ENCODE assay signal across 18 cellular contexts in the genomic region with DNA sequence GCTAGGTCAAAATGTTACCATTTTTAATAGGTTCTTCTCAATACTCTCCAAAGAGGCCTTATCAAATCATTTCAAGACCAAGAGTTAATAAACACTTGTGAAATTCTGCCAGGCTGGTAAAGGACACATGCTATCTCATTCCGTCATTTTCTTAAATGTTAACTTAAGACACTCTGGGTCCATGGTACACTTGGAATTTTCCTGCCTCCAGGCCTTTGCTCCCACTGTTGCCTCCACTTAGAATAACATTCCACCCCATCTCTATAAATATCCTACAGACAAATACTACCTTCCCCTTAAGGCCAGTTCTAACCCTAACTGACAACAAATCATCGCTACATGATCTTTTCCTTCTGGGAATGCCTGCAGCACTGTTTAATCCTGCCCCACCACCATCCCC. TPM values are rescaled to one million over a fixed set of nuclear protein-coding genes. Genes with fewer than 3 reads are reported as not detected.
DNase-seq lines count a peak whose midpoint lies in the region; ATAC-seq and TF ChIP-seq lines count a peak whose summit lies in the region.
"Had no signal": no experiment of that assay in that cellular context is flagged by ENCODE, and none has a peak within 500 bp of the region (broad histone marks: within the 10 kb centered on the region; RNA-seq: fewer than 3 reads in every experiment).

No MANE protein-coding gene starts in this region.

- H3K36me3 Mint-ChIP-seq in osteocyte (ENCODE audit: unreplicated experiment), result no peaks in the 10 kb centered on the region
- no peaks in the 10 kb centered on the region for H3K36me3 Mint-ChIP-seq in activated naive CD8-positive, alpha-beta T cell treated with anti-CD3 and anti-CD28 coated beads, Interleukin-2, amount 50 U/mL, for 24 hours (ENCODE audit: low read depth)

- no peak overlapping the region for H3K4me3 ChIP-seq in fibroblast of villous mesenchyme (ENCODE audit: low read depth, low read length)
- H3K4me3 ChIP-seq: K562, MG63, PC-9 had no signal

- no peaks in the 10 kb centered on the region for H3K27me3 Mint-ChIP-seq in osteocyte (ENCODE audit: unreplicated experiment)
- H3K27me3 Mint-ChIP-seq in activated naive CD8-positive, alpha-beta T cell treated with anti-CD3 and anti-CD28 coated beads, Interleukin-2, amount 50 U/mL, for 24 hours, result no peaks in the 10 kb centered on the region

- TF ChIP-seq CTCF in fibroblast of villous mesenchyme (IDR thresholded peaks at IDR 0.05; ENCODE audit: insufficient read depth, low read depth, low read length) (no peak), osteocyte (IDR thresholded peaks at IDR 0.05) (no peak)

- H3K9me3 Mint-ChIP-seq in osteocyte (ENCODE audit: unreplicated experiment), result no peaks in the 10 kb centered on the region
- no peaks in the 10 kb centered on the region for H3K9me3 Mint-ChIP-seq in activated naive CD8-positive, alpha-beta T cell treated with anti-CD3 and anti-CD28 coated beads, Interleukin-2, amount 50 U/mL, for 24 hours

- peak overlapping the region; percentile 64 for H3K27ac Mint-ChIP-seq in osteocyte (ENCODE audit: unreplicated experiment)
- no peak overlapping the region for H3K27ac Mint-ChIP-seq in activated naive CD8-positive, alpha-beta T cell treated with anti-CD3 and anti-CD28 coated beads, Interleukin-2, amount 50 U/mL, for 24 hours

- DNase-seq in left ventricle myocardium superior (no peak), cardiac septum (ENCODE audit: low spot score) (no peak), fibroblast of villous mesenchyme (ENCODE audit: low read depth) (peak; percentile 21), osteocyte (ENCODE audit: extremely low spot score, unreplicated experiment) (no peak), T-helper 9 cell (no peak), NCI-H187 (lab: John Stamatoyannopoulos, UW) (no peak)
- DNase-seq in activated naive CD8-positive, alpha-beta T cell treated with anti-CD3 and anti-CD28 coated beads, Interleukin-2, amount 50 U/mL, for 24 hours, result no peak
- DNase-seq: DMS53, MG63, NCI-H1048, NCI-H1436, NCI-H1930, NCI-H510A, NCI-H748 treated with DMSO at 0.1 percent for 48 hours, PC-9, SIG-M5 had no signal

- peak; percentile 7 for ATAC-seq in left ventricle myocardium superior
- ATAC-seq in HG02973 (IDR thresholded peaks at IDR 0.05; ENCODE audit: unreplicated experiment), result no peak
- no peak for ATAC-seq in activated naive CD8-positive, alpha-beta T cell treated with anti-CD3 and anti-CD28 coated beads, Interleukin-2, amount 50 U/mL, for 24 hours
- ATAC-seq: K562 had no signal

- peaks cover 18% of the 10 kb centered on the region for H3K4me1 Mint-ChIP-seq in osteocyte (ENCODE audit: unreplicated experiment)
- no peaks in the 10 kb centered on the region for H3K4me1 Mint-ChIP-seq in activated naive CD8-positive, alpha-beta T cell treated with anti-CD3 and anti-CD28 coated beads, Interleukin-2, amount 50 U/mL, for 24 hours

- intact Hi-C loops in left ventricle myocardium superior (cut with micrococcal nuclease) (no loop called here), cardiac septum (cut with DNase I) (loop anchor here (5.0 kb wide), 1 partner anchor 47 kb away; no protein-coding TSS in a partner anchor)

- no peak overlapping the region for H3K4me3 Mint-ChIP-seq in osteocyte (ENCODE audit: unreplicated experiment)
- no peak overlapping the region for H3K4me3 Mint-ChIP-seq in activated naive CD8-positive, alpha-beta T cell treated with anti-CD3 and anti-CD28 coated beads, Interleukin-2, amount 50 U/mL, for 24 hours

RNA-seq across cellular contexts. Expression of a gene that starts 24.1 kb away (rescaled TPM):
- 37.5 TPM for total RNA-seq in left ventricle myocardium superior
- total RNA-seq in cardiac septum, result 69.4 TPM
- 20.7 and 29.0 TPM in 2 replicates for total RNA-seq in fibroblast of villous mesenchyme
- 20.1 and 21.9 TPM in 2 replicates for total RNA-seq in osteocyte
